ENCODE assay signal across 10 cellular contexts in genomic region chr11:128956401-128957203, GRCh38. TPM values are rescaled to one million over a fixed set of nuclear protein-coding genes. Genes with fewer than 3 reads are reported as not detected.
DNase-seq lines count a peak whose midpoint lies in the region; TF ChIP-seq lines count a peak whose summit lies in the region.
"Had no signal": no experiment of that assay in that cellular context is flagged by ENCODE, and none has a peak within 500 bp of the region (broad histone marks: within the 10 kb centered on the region; RNA-seq: fewer than 3 reads in every experiment).

No MANE protein-coding gene starts in this region.

- H3K36me3 ChIP-seq in H7 (replicated peaks; ENCODE audit: control insufficient read depth, insufficient read depth, low read length) (no peaks in the 10 kb centered on the region), SK-N-MC (ENCODE audit: insufficient read depth, low read length) (no peaks in the 10 kb centered on the region), esophagus squamous epithelium (peaks cover 0 to 15% (median 0%) of the 10 kb centered on the region in 3 donors)

- H3K9me3 ChIP-seq in SK-N-MC (ENCODE audit: low read depth, low read length) (no peaks in the 10 kb centered on the region), esophagus squamous epithelium (no peaks in the 10 kb centered on the region)

- H3K4me1 ChIP-seq in esophagus squamous epithelium, result peaks cover 0 to 9% (median 0%) of the 10 kb centered on the region in 3 donors

- DNase-seq in SIG-M5 treated with dmso at 0.1 percent for 504 hours (lab: John Stamatoyannopoulos, UW; ENCODE audit: unreplicated experiment), result peak; percentile 32
- no peak for DNase-seq in SIG-M5 (lab: John Stamatoyannopoulos, UW)
- peak; percentile 70 for DNase-seq in H7
- peak; percentile 83 for DNase-seq in NCI-H1092 treated with DMSO at 0.1 percent for 48 hours (lab: John Stamatoyannopoulos, UW)
- peak; percentile 45 for DNase-seq in SK-N-MC (ENCODE audit: low read depth, low spot score)
- DNase-seq in esophagus squamous epithelium (lab: John Stamatoyannopoulos, UW), result no peak
- peak; percentile 79 for DNase-seq in myocyte (ENCODE audit: low read depth)
- no peak for DNase-seq in lower leg skin (ENCODE audit: low spot score in 2 of 2)
- DNase-seq: activated naive CD8-positive, alpha-beta T cell treated with anti-CD3 and anti-CD28 coated beads, Interleukin-2, amount 10 ng/mL, durations not matched to agents 7 days and 5 days had no signal

- H3K9ac ChIP-seq in SK-N-MC (ENCODE audit: insufficient read length), result no peak overlapping the region

- H3K4me3 ChIP-seq in H7 (ENCODE audit: insufficient read depth, low read depth, low read length) (no peak overlapping the region), SK-N-MC (no peak overlapping the region), esophagus squamous epithelium (no peak overlapping the region), lower leg skin (ENCODE audit: low read depth, poor library complexity, severe bottlenecking) (no peak overlapping the region)

- TF ChIP-seq CTCF in esophagus squamous epithelium (IDR thresholded peaks at IDR 0.05), result peak; percentile 51 to 83 (median 71)
- TF ChIP-seq CTCF in lower leg skin (IDR thresholded peaks at IDR 0.05), result peak in 1 of 3 donors; percentile 45

- no peak for TF ChIP-seq POLR2A in esophagus squamous epithelium (IDR thresholded peaks at IDR 0.05)
- no peak for TF ChIP-seq POLR2A in lower leg skin (IDR thresholded peaks at IDR 0.05)

- intact Hi-C loops in esophagus squamous epithelium (cut with DNase I), result no loop called here
- intact Hi-C loops in lower leg skin (cut with DNase I; ENCODE audit: low total_unique reads), result loop anchor here (5.0 kb wide), 2 partner anchors 74 to 784 kb away; no protein-coding TSS in a partner anchor

- H3K27me3 ChIP-seq in H7 (ENCODE audit: control insufficient read depth, insufficient read depth, low read length) (peaks cover 3% of the 10 kb centered on the region; the same call in 1 of the 2 replicates), esophagus squamous epithelium (peaks cover 0 to 6% (median 0%) of the 10 kb centered on the region in 4 donors)

- H3K27ac ChIP-seq in SK-N-MC (no peak overlapping the region), esophagus squamous epithelium (no peak overlapping the region)

- 43 to 50% methylated on average over 8 of the region's 8 CpGs for WGBS in esophagus squamous epithelium, 2 donors
- WGBS in lower leg skin, 2 donors, result 35 to 37% methylated on average over 8 of the region's 8 CpGs

RNA-seq across cellular contexts. Expression of gene TP53AIP1, which starts 13.9 kb away (rescaled TPM):
- total RNA-seq in H7 (2014; rRNA removed; shearing (Covaris generic)), result 0.07 TPM in 1 of 2 replicates, not detected in the other
- 10 to 100 TPM; 11.0 to 16.7 (median 13.9) TPM for total RNA-seq in esophagus squamous epithelium
- total RNA-seq in myocyte, result 0.05 TPM in 1 of 2 replicates, not detected in the other
- polyA plus RNA-seq in myocyte (2012), result 0.06 TPM
- 10 to 100 TPM in 3 of 4 donors, 1 to 10 TPM in 1; 9.2 to 17.3 (median 16.2) TPM for total RNA-seq in lower leg skin
- total RNA-seq: activated naive CD8-positive, alpha-beta T cell treated with anti-CD3 and anti-CD28 coated beads, Interleukin-2, amount 10 ng/mL, durations not matched to agents 7 days and 5 days; CD8-positive, alpha-beta memory T cell had no signal
- polyA plus RNA-seq: CD8-positive, alpha-beta memory T cell had no signal

Comparison
In these comparisons a context has a peak if more than half of its experiments do, and no peak if none do; other contexts are left out.
1. DNase-seq: peak in SIG-M5 treated with dmso at 0.1 percent for 504 hours (single experiment), H7 (single experiment), NCI-H1092 treated with DMSO at 0.1 percent for 48 hours (single experiment), SK-N-MC (single experiment) and myocyte (single experiment); none in SIG-M5 (single experiment), esophagus squamous epithelium (single experiment) and lower leg skin (0 of 2).